In the genomic region with DNA sequence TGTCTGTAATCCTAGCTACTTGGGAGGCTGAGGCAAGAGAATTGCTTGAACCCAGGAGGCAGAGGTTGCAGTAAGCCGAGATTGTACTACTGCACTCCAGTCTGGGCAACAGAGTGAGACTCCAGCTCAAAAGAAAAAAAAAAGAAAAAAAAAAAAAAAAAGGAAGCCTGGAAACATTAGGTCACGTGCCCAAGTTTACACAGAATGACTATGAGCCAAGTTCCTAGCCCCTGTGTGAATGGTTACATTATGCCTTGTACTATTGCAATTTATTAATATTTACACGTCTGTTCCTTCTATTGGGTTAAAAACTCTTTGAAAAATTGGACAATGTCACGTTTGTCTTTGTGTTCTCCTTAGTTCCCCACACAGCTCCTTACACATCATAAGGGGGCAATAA, we compare ENCODE assay signal across 19 cellular contexts. TPM values are rescaled to one million over a fixed set of nuclear protein-coding genes. Genes with fewer than 3 reads are reported as not detected.
DNase-seq lines count a peak whose midpoint lies in the region; ATAC-seq and TF ChIP-seq lines count a peak whose summit lies in the region.
"Had no signal": no experiment of that assay in that cellular context is flagged by ENCODE, and none has a peak within 500 bp of the region (broad histone marks: within the 10 kb centered on the region; RNA-seq: fewer than 3 reads in every experiment).

No MANE protein-coding gene starts in this region.

- peak overlapping the region; percentile 80 for H3K27ac ChIP-seq in A673 (ENCODE audit: low read depth, low read length, poor library complexity, severe bottlenecking)
- peak overlapping the region; percentile 69; the same call in 1 of the 2 replicates for H3K27ac ChIP-seq in SK-N-MC

- no peak for ATAC-seq in HG02840 (IDR thresholded peaks at IDR 0.05; ENCODE audit: low FRiP score, unreplicated experiment)
- no peak for ATAC-seq in GM21526 (IDR thresholded peaks at IDR 0.05; ENCODE audit: low FRiP score, unreplicated experiment)
- ATAC-seq in stimulated activated effector memory CD8-positive, alpha-beta T cell treated with anti-CD3 and anti-CD28 coated beads, Interleukin-12 subunit alpha, Interleukin-12 subunit beta, amount 100 ng/mL, for 72 hours: no peak
- ATAC-seq: Panc1 had no signal

- H3K27me3 ChIP-seq in A673 (replicated peaks; ENCODE audit: insufficient read depth, low read depth, low read length, poor library complexity): no peaks in the 10 kb centered on the region

- intact Hi-C loops in A673 (cut with micrococcal nuclease; ENCODE audit: unreplicated experiment): no loop called here

- peak overlapping the region; percentile 7 to 71 (median 54) for H3K4me3 Mint-ChIP-seq in immature natural killer cell
- H3K4me3 Mint-ChIP-seq in stimulated activated effector memory CD8-positive, alpha-beta T cell treated with anti-CD3 and anti-CD28 coated beads, Interleukin-12 subunit alpha, Interleukin-12 subunit beta, amount 100 ng/mL, for 72 hours: no peak overlapping the region
- H3K4me3 Mint-ChIP-seq: CD4-positive, CD25-positive, alpha-beta regulatory T cell; HFFc6 had no signal

- H3K36me3 Mint-ChIP-seq in immature natural killer cell: peaks cover 0 to 11% (median 0%) of the 10 kb centered on the region in 3 donors
- no peaks in the 10 kb centered on the region for H3K36me3 Mint-ChIP-seq in stimulated activated effector memory CD8-positive, alpha-beta T cell treated with anti-CD3 and anti-CD28 coated beads, Interleukin-12 subunit alpha, Interleukin-12 subunit beta, amount 100 ng/mL, for 72 hours
- H3K36me3 Mint-ChIP-seq: CD4-positive, CD25-positive, alpha-beta regulatory T cell had no signal

- H3K27me3 Mint-ChIP-seq in immature natural killer cell (ENCODE audit: low read depth in 3 of 3): peaks cover 0 to 3% (median 1%) of the 10 kb centered on the region in 3 donors

- no peaks in the 10 kb centered on the region for H3K9me3 Mint-ChIP-seq in immature natural killer cell
- no peaks in the 10 kb centered on the region for H3K9me3 Mint-ChIP-seq in stimulated activated effector memory CD8-positive, alpha-beta T cell treated with anti-CD3 and anti-CD28 coated beads, Interleukin-12 subunit alpha, Interleukin-12 subunit beta, amount 100 ng/mL, for 72 hours

- H3K4me1 Mint-ChIP-seq in immature natural killer cell: peaks cover 50 to 65% of the 10 kb centered on the region in 2 donors
- no peaks in the 10 kb centered on the region for H3K4me1 Mint-ChIP-seq in stimulated activated effector memory CD8-positive, alpha-beta T cell treated with anti-CD3 and anti-CD28 coated beads, Interleukin-12 subunit alpha, Interleukin-12 subunit beta, amount 100 ng/mL, for 72 hours
- H3K4me1 Mint-ChIP-seq: CD4-positive, CD25-positive, alpha-beta regulatory T cell had no signal

- H3K9me3 ChIP-seq in A673 (ENCODE audit: low read depth, low read length, poor library complexity, severe bottlenecking) (no peaks in the 10 kb centered on the region), SK-N-MC (ENCODE audit: low read depth, low read length) (no peaks in the 10 kb centered on the region)

- peak overlapping the region; percentile 35 to 84 (median 78) for H3K27ac Mint-ChIP-seq in immature natural killer cell
- H3K27ac Mint-ChIP-seq in stimulated activated effector memory CD8-positive, alpha-beta T cell treated with anti-CD3 and anti-CD28 coated beads, Interleukin-12 subunit alpha, Interleukin-12 subunit beta, amount 100 ng/mL, for 72 hours: no peak overlapping the region
- H3K27ac Mint-ChIP-seq: CD4-positive, CD25-positive, alpha-beta regulatory T cell; HFFc6 had no signal

- no peak for TF ChIP-seq RAD21 in Ishikawa (IDR thresholded peaks at IDR 0.05; ENCODE audit: low read depth)

- BruUV-seq in A673 (replicated peaks; lab: Mats Ljungman, UMichigan): no TSS peak

- peaks cover 5% of the 10 kb centered on the region for H3K4me1 ChIP-seq in A673 (ENCODE audit: insufficient read depth, low read length, poor library complexity, severe bottlenecking)

- no peak for TF ChIP-seq EP300 in Ishikawa (IDR thresholded peaks at IDR 0.05; ENCODE audit: borderline replicate concordance)

- H3K36me3 ChIP-seq in A673 (ENCODE audit: insufficient read depth, low read length, poor library complexity, severe bottlenecking): no peaks in the 10 kb centered on the region
- no peaks in the 10 kb centered on the region for H3K36me3 ChIP-seq in SK-N-MC (ENCODE audit: insufficient read depth, low read length)

- DNase-seq in A673 (ENCODE audit: low spot score) (no peak), SK-N-MC (ENCODE audit: low read depth, low spot score) (no peak), immature natural killer cell (no peak), GDM1 (lab: John Stamatoyannopoulos, UW) (no peak)
- DNase-seq in stimulated activated effector memory CD8-positive, alpha-beta T cell treated with anti-CD3 and anti-CD28 coated beads, Interleukin-12 subunit alpha, Interleukin-12 subunit beta, amount 100 ng/mL, for 72 hours (ENCODE audit: low spot score in 2 of 2): no peak
- DNase-seq: CD4-positive, CD25-positive, alpha-beta regulatory T cell; DND-41; GF-D8; HFFc6; Karpas-422; MM.1S; NCI-H1417 treated with DMSO at 0.1 percent for 48 hours; NCI-H2081; NCI-H526 treated with DMSO at 0.1 percent for 48 hours; Right ventricle myocardium superior had no signal

- no peak overlapping the region for H3K4me3 ChIP-seq in A673 (ENCODE audit: low read depth, low read length, poor library complexity, severe bottlenecking)
- no peak overlapping the region for H3K4me3 ChIP-seq in SK-N-MC

- CTCF ChIA-PET in A673 (lab: Charles Lee): no interaction called here

- no peak for TF ChIP-seq CTCF in A673 (conservative IDR thresholded peaks at IDR 0.05; ENCODE audit: low read depth, low read length)

- H3K9ac ChIP-seq in SK-N-MC (ENCODE audit: insufficient read length): no peak overlapping the region

- POLR2A ChIA-PET in A673 (lab: Charles Lee; ENCODE audit: low non-redundant PET): interaction anchor here (0.7 kb wide), 1 partner anchor 1481 kb away, joined by 3 read pairs; no protein-coding TSS in a partner anchor

TF ChIP-seq in Ishikawa, 13 proteins besides CTCF, POLR2A, EP300 and RAD21:
- TF ChIP-seq ZBTB7A (IDR thresholded peaks at IDR 0.05; ENCODE audit: low read depth): no peak
- no peak for TF ChIP-seq TAF1 (IDR thresholded peaks at IDR 0.05; ENCODE audit: low read depth)
- TF ChIP-seq, protein P1, sequence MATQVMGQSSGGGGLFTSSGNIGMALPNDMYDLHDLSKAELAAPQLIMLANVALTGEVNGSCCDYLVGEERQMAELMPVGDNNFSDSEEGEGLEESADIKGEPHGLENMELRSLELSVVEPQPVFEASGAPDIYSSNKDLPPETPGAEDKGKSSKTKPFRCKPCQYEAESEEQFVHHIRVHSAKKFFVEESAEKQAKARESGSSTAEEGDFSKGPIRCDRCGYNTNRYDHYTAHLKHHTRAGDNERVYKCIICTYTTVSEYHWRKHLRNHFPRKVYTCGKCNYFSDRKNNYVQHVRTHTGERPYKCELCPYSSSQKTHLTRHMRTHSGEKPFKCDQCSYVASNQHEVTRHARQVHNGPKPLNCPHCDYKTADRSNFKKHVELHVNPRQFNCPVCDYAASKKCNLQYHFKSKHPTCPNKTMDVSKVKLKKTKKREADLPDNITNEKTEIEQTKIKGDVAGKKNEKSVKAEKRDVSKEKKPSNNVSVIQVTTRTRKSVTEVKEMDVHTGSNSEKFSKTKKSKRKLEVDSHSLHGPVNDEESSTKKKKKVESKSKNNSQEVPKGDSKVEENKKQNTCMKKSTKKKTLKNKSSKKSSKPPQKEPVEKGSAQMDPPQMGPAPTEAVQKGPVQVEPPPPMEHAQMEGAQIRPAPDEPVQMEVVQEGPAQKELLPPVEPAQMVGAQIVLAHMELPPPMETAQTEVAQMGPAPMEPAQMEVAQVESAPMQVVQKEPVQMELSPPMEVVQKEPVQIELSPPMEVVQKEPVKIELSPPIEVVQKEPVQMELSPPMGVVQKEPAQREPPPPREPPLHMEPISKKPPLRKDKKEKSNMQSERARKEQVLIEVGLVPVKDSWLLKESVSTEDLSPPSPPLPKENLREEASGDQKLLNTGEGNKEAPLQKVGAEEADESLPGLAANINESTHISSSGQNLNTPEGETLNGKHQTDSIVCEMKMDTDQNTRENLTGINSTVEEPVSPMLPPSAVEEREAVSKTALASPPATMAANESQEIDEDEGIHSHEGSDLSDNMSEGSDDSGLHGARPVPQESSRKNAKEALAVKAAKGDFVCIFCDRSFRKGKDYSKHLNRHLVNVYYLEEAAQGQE (IDR thresholded peaks at IDR 0.05; ENCODE audit: low read depth): no peak
- TF ChIP-seq EGR1 (IDR thresholded peaks at IDR 0.05): no peak
- TF ChIP-seq, protein P2, sequence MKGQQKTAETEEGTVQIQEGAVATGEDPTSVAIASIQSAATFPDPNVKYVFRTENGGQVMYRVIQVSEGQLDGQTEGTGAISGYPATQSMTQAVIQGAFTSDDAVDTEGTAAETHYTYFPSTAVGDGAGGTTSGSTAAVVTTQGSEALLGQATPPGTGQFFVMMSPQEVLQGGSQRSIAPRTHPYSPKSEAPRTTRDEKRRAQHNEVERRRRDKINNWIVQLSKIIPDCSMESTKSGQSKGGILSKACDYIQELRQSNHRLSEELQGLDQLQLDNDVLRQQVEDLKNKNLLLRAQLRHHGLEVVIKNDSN (IDR thresholded peaks at IDR 0.05): peak; percentile 29; the same call in 1 of the 2 replicates
- no peak for TF ChIP-seq TCF12 (IDR thresholded peaks at IDR 0.05; ENCODE audit: low read depth)
- no peak for TF ChIP-seq NFIC (IDR thresholded peaks at IDR 0.05)
- no peak for TF ChIP-seq FOXM1 (IDR thresholded peaks at IDR 0.05; ENCODE audit: borderline replicate concordance, low read depth)
- no peak for TF ChIP-seq TEAD4 (IDR thresholded peaks at IDR 0.05)
TF ChIP-seq in Ishikawa: peak in this region for 1.

RNA-seq across cellular contexts. Expression of a gene that starts 33.4 kb away (rescaled TPM):
- total RNA-seq in A673 (2021): not detected in 2 replicates
- under 1 TPM in 1 of 3 donors, not detected in 2; 0.28 TPM for polyA plus RNA-seq in immature natural killer cell
- total RNA-seq: CD4-positive, CD25-positive, alpha-beta regulatory T cell had no signal
- polyA plus RNA-seq: CD4-positive, CD25-positive, alpha-beta regulatory T cell had no signal
